Comparison of ENCODE assay signal across 7 cellular contexts in the genomic region with DNA sequence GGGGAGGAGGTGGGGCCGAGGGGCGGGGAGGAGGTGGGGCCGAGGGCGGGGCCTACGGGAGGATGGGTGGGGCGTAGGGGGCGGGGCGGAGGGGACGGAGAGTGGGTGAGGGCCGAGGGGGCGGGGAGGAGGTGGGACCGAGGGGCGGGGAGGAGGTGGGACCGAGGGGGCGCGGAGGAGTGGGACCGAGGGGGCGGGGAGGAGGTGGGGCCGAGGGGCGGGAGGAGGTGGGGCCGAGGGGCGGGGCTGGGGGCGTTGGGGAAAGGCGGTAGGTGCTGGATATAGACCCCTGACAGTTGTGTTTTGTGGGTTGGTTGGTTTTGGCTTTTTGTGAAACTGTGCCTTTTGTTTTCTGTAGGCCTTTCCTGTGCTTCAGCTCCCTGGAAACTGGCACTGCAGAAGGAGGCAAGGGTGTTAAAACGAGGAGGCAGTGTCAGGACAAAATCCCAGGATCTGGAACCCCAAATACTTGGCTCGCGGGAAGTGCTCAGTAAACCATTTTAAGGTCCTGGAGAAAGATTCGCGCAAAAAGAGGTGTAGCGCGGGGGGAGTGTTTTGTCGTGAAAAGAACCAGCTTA. TPM values are rescaled to one million over a fixed set of nuclear protein-coding genes. Genes with fewer than 3 reads are reported as not detected.
A peak's percentile ranks its signal among the peaks of the same experiment; 100 is the strongest.
DNase-seq lines count a peak whose midpoint lies in the region; ATAC-seq and TF ChIP-seq lines count a peak whose summit lies in the region.

No MANE protein-coding gene starts in this region.

- H2BK5ac ChIP-seq in neuronal stem cell (ENCODE audit: low read length) = no peak overlapping the region

- H3K4me3 Mint-ChIP-seq in activated T-cell treated with anti-CD3 and anti-CD28 coated beads, Interleukin-2, amount 50 U/mL, for 4 hours = peak overlapping the region; percentile 72

- H3K9me3 ChIP-seq in neuronal stem cell (replicated peaks in 1 of 2; ENCODE audit: control insufficient read depth in 2 of 2, insufficient read depth in 1 of 2, low read depth in 1 of 2, low read length in 2 of 2) = no peaks in the 10 kb centered on the region

- H3K27me3 Mint-ChIP-seq in activated T-cell treated with anti-CD3 and anti-CD28 coated beads, Interleukin-2, amount 50 U/mL, for 4 hours (ENCODE audit: low read depth) = no peaks in the 10 kb centered on the region

- peak overlapping the region; percentile 18 for H3K4me2 ChIP-seq in neuronal stem cell (ENCODE audit: insufficient read depth, low read length, poor library complexity, severe bottlenecking)

- no peak overlapping the region for H2AK5ac ChIP-seq in neuronal stem cell (ENCODE audit: low read depth, low read length)

- H2AFZ ChIP-seq in neuronal stem cell (ENCODE audit: low read length) = peak overlapping the region; percentile 63

- H3K14ac ChIP-seq in neuronal stem cell (ENCODE audit: low read length) = no peak overlapping the region

- no peak overlapping the region for H4K91ac ChIP-seq in neuronal stem cell (ENCODE audit: low read depth, low read length, poor library complexity)

- H2BK15ac ChIP-seq in neuronal stem cell (ENCODE audit: low read length) = no peak overlapping the region

- H3K27ac ChIP-seq in neuronal stem cell (replicated peaks; ENCODE audit: low read length) = no peak overlapping the region

- peaks cover 45% of the 10 kb centered on the region for H3K4me1 Mint-ChIP-seq in activated T-cell treated with anti-CD3 and anti-CD28 coated beads, Interleukin-2, amount 50 U/mL, for 4 hours (ENCODE audit: low read depth)

- no peak for TF ChIP-seq CTCF in fibroblast of villous mesenchyme (IDR thresholded peaks at IDR 0.05; ENCODE audit: insufficient read depth, low read depth, low read length)

- H3K36me3 ChIP-seq in neuronal stem cell (replicated peaks in 1 of 2; ENCODE audit: control insufficient read depth in 2 of 2, insufficient read depth in 2 of 2, low read length in 2 of 2) = no peaks in the 10 kb centered on the region

- no peak overlapping the region for H3K23ac ChIP-seq in neuronal stem cell (ENCODE audit: low read depth, low read length, poor library complexity)

- H3K9me3 Mint-ChIP-seq in activated T-cell treated with anti-CD3 and anti-CD28 coated beads, Interleukin-2, amount 50 U/mL, for 4 hours = no peaks in the 10 kb centered on the region

- peak; percentile 1 for DNase-seq in GOT3 (lab: John Stamatoyannopoulos, UW)
- DNase-seq in NCI-H526 (lab: John Stamatoyannopoulos, UW) = peak; percentile 8 to 80
- DNase-seq in activated T-cell treated with anti-CD3 and anti-CD28 coated beads, Interleukin-2, amount 50 U/mL, for 4 hours = peak; percentile 73
- peak; percentile 77 for DNase-seq in fibroblast of villous mesenchyme (ENCODE audit: low read depth)
- DNase-seq in neuronal stem cell (ENCODE audit: low spot score) = peak; percentile 54
- peak; percentile 30 for DNase-seq in stromal cell of bone marrow (ENCODE audit: low read depth)
- no peak for DNase-seq in T-helper 9 cell

- H3K9ac ChIP-seq in neuronal stem cell (ENCODE audit: low read depth, low read length, poor library complexity) = no peak overlapping the region

- peak; percentile 5 to 7 for ATAC-seq in activated T-cell treated with anti-CD3 and anti-CD28 coated beads, Interleukin-2, amount 50 U/mL, for 4 hours

- H3K4me1 ChIP-seq in neuronal stem cell (ENCODE audit: control insufficient read depth in 2 of 2, insufficient read depth in 1 of 2, low read depth in 1 of 2, low read length in 2 of 2) = peaks cover 3% of the 10 kb centered on the region in 2 donors

- no peaks in the 10 kb centered on the region for H3K36me3 Mint-ChIP-seq in activated T-cell treated with anti-CD3 and anti-CD28 coated beads, Interleukin-2, amount 50 U/mL, for 4 hours (ENCODE audit: insufficient read depth)

- H3K4me3 ChIP-seq in fibroblast of villous mesenchyme (ENCODE audit: low read depth, low read length) = peak overlapping the region; percentile 54
- peak overlapping the region; percentile 45 to 66 for H3K4me3 ChIP-seq in neuronal stem cell (ENCODE audit: low read length in 2 of 2)

- no peak overlapping the region for H3K18ac ChIP-seq in neuronal stem cell (ENCODE audit: low read length)

- no peaks in the 10 kb centered on the region for H3K79me1 ChIP-seq in neuronal stem cell (ENCODE audit: low read depth, low read length)

- no CpG with 5 or more reads among the region's 32 CpGs for WGBS in neuronal stem cell (ENCODE audit: extremely low coverage in 2 of 2, insufficient read length in 2 of 2, insufficient replicate concordance in 1 of 2), 2 donors

- no peak overlapping the region for H3K4ac ChIP-seq in neuronal stem cell (ENCODE audit: low read length)

- H2BK12ac ChIP-seq in neuronal stem cell (ENCODE audit: low read length) = no peak overlapping the region

- H3K27me3 ChIP-seq in neuronal stem cell (ENCODE audit: control insufficient read depth in 3 of 3, insufficient read depth in 3 of 3, low read depth in 1 of 3, low read length in 3 of 3) = no peaks in the 10 kb centered on the region

- H4K8ac ChIP-seq in neuronal stem cell (ENCODE audit: low read depth, low read length) = no peak overlapping the region

- H2BK120ac ChIP-seq in neuronal stem cell (ENCODE audit: low read depth, low read length) = no peak overlapping the region

RNA-seq across cellular contexts. Expression of a gene that starts 0.6 kb away (rescaled TPM):
- total RNA-seq in activated T-cell treated with anti-CD3 and anti-CD28 coated beads, Interleukin-2, amount 50 U/mL, for 4 hours = 10 to 100 TPM; 25.6 to 29.0 (median 25.8) TPM
- total RNA-seq in fibroblast of villous mesenchyme = 20.0 and 33.2 TPM in 2 replicates
- polyA plus RNA-seq in neuronal stem cell (2013, experiment 1 of 2) = 18.0 TPM
- 17.7 TPM for polyA plus RNA-seq in neuronal stem cell (2013, experiment 2 of 2)

RNA-seq across cellular contexts. Expression of a gene that starts 10.9 kb away (rescaled TPM):
- 10 to 100 TPM; 11.4 to 13.7 (median 12.2) TPM for total RNA-seq in activated T-cell treated with anti-CD3 and anti-CD28 coated beads, Interleukin-2, amount 50 U/mL, for 4 hours
- total RNA-seq in fibroblast of villous mesenchyme = 18.0 and 28.5 TPM in 2 replicates
- 7.7 TPM for polyA plus RNA-seq in neuronal stem cell (2013, experiment 1 of 2)
- polyA plus RNA-seq in neuronal stem cell (2013, experiment 2 of 2) = 7.8 TPM
